In genomic region chr3:196082471-196082971, GRCh38 we compare ENCODE assay signal across 8 cellular contexts. TPM values are rescaled to one million over a fixed set of nuclear protein-coding genes. Genes with fewer than 3 reads are reported as not detected.
DNase-seq lines count a peak whose midpoint lies in the region; ATAC-seq lines count a peak whose summit lies in the region.

No MANE protein-coding gene starts in this region.

- H3K27me3 ChIP-seq in skeletal muscle satellite cell (ENCODE audit: control insufficient read depth, insufficient read depth, low read length): no peaks in the 10 kb centered on the region

- peak overlapping the region; percentile 100 for H3K4me3 Mint-ChIP-seq in activated CD8-positive, alpha-beta memory T cell treated with anti-CD3 and anti-CD28 coated beads, Interleukin-2, amount 10 ng/mL, durations not matched to agents 7 days and 5 days

- peak overlapping the region; percentile 85 for H3K4me2 ChIP-seq in skeletal muscle satellite cell (ENCODE audit: low read length)

- H3K9ac ChIP-seq in skeletal muscle satellite cell (ENCODE audit: low read depth, low read length): peak overlapping the region; percentile 88

- H3K4me1 ChIP-seq in skeletal muscle satellite cell (ENCODE audit: control insufficient read depth, insufficient read depth, low read length): peaks cover 13% of the 10 kb centered on the region

- H3K36me3 ChIP-seq in skeletal muscle satellite cell (ENCODE audit: insufficient read depth, low read length): no peaks in the 10 kb centered on the region

- no peak for ATAC-seq in activated CD8-positive, alpha-beta memory T cell treated with anti-CD3 and anti-CD28 coated beads, Interleukin-2, amount 10 ng/mL, durations not matched to agents 7 days and 5 days
- no peak for ATAC-seq in GM18502 (IDR thresholded peaks at IDR 0.05; ENCODE audit: poor library complexity, unreplicated experiment)

- no peaks in the 10 kb centered on the region for H3K27me3 Mint-ChIP-seq in activated CD8-positive, alpha-beta memory T cell treated with anti-CD3 and anti-CD28 coated beads, Interleukin-2, amount 10 ng/mL, durations not matched to agents 7 days and 5 days

- peak overlapping the region; percentile 97 for H3K27ac Mint-ChIP-seq in activated CD8-positive, alpha-beta memory T cell treated with anti-CD3 and anti-CD28 coated beads, Interleukin-2, amount 10 ng/mL, durations not matched to agents 7 days and 5 days

- H3K4me1 Mint-ChIP-seq in activated CD8-positive, alpha-beta memory T cell treated with anti-CD3 and anti-CD28 coated beads, Interleukin-2, amount 10 ng/mL, durations not matched to agents 7 days and 5 days: peaks cover 35% of the 10 kb centered on the region

- peak overlapping the region; percentile 95 for H3K4me3 ChIP-seq in skeletal muscle satellite cell (ENCODE audit: low read length)

- CTCF ChIA-PET in activated CD8-positive, alpha-beta memory T cell treated with anti-CD3 and anti-CD28 coated beads, Interleukin-2, amount 10 ng/mL, durations not matched to agents 7 days and 5 days (lab: Charles Lee): interaction anchor here (0.7 to 1.2 kb wide), 5 partner anchors 9 to 97 kb away, joined by 3 to 5 read pairs (median 3); no protein-coding TSS in a partner anchor

- no peaks in the 10 kb centered on the region for H3K9me3 Mint-ChIP-seq in activated CD8-positive, alpha-beta memory T cell treated with anti-CD3 and anti-CD28 coated beads, Interleukin-2, amount 10 ng/mL, durations not matched to agents 7 days and 5 days (ENCODE audit: low read depth)

- H3K36me3 Mint-ChIP-seq in activated CD8-positive, alpha-beta memory T cell treated with anti-CD3 and anti-CD28 coated beads, Interleukin-2, amount 10 ng/mL, durations not matched to agents 7 days and 5 days: peaks cover 33% of the 10 kb centered on the region

- no peak for DNase-seq in activated CD8-positive, alpha-beta memory T cell treated with anti-CD3 and anti-CD28 coated beads, Interleukin-2, amount 10 ng/mL, durations not matched to agents 7 days and 5 days
- DNase-seq in activated CD8-positive, alpha-beta memory T cell treated with anti-CD3 and anti-CD28 coated beads, Interleukin-2, amount 50 U/mL, for 48 hours: no peak
- DNase-seq in SW480 (ENCODE audit: low spot score) (peak; percentile 14), germinal center (ENCODE audit: low spot score) (peak; percentile 62), NCI-H1092 (lab: John Stamatoyannopoulos, UW) (no peak), CD1c-positive myeloid dendritic cell (ENCODE audit: extremely low spot score) (no peak)

- no peaks in the 10 kb centered on the region for H3K9me3 ChIP-seq in skeletal muscle satellite cell (replicated peaks; ENCODE audit: low read length)

RNA-seq across cellular contexts. Expression of gene TFRC, which starts 0.6 kb away (rescaled TPM):
- 100 to 1,000 TPM; 409 to 782 TPM for total RNA-seq in activated CD8-positive, alpha-beta memory T cell treated with anti-CD3 and anti-CD28 coated beads, Interleukin-2, amount 10 ng/mL, durations not matched to agents 7 days and 5 days
- total RNA-seq in skeletal muscle satellite cell (2012; rRNA removed): 205 and 259 TPM in 2 replicates

Comparison
In these comparisons a context has a peak if more than half of its experiments do, and no peak if none do; other contexts are left out.
1. DNase-seq: peak in SW480 (single experiment) and germinal center (single experiment); none in activated CD8-positive, alpha-beta memory T cell treated with anti-CD3 and anti-CD28 coated beads, Interleukin-2, amount 10 ng/mL, durations not matched to agents 7 days and 5 days (single experiment), activated CD8-positive, alpha-beta memory T cell treated with anti-CD3 and anti-CD28 coated beads, Interleukin-2, amount 50 U/mL, for 48 hours (single experiment), NCI-H1092 (single experiment) and CD1c-positive myeloid dendritic cell (single experiment).